In the genomic region with DNA sequence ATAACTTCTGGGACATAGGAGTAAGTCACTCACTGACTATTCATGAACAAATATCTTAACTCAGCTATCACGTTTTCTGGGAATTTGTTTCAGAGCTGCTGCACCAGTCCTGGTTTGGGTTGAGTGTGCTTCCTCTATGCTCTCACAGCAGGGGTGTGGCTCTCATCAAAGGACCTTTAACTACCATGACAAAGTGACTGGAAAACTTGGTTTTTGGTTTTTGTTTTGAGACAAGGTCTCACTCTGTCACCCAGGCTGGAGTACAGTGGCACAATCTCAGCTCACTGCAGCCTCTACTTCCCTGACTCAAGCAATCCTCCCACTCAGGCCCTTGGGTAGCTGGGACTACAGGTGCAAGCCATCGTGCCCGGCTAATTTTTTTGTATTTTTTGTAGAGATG, we compare ENCODE assay signal across 21 cellular contexts. TPM values are rescaled to one million over a fixed set of nuclear protein-coding genes. Genes with fewer than 3 reads are reported as not detected.
DNase-seq lines count a peak whose midpoint lies in the region; ATAC-seq and TF ChIP-seq lines count a peak whose summit lies in the region.
"Had no signal": no experiment of that assay in that cellular context is flagged by ENCODE, and none has a peak within 500 bp of the region (broad histone marks: within the 10 kb centered on the region; RNA-seq: fewer than 3 reads in every experiment).

No MANE protein-coding gene starts in this region.

- no peaks in the 10 kb centered on the region for H3K9me2 ChIP-seq in Loucy (replicated peaks; ENCODE audit: low read depth, low read length)

- H3K4me1 ChIP-seq in Loucy (ENCODE audit: insufficient read depth, low read length, poor library complexity, severe bottlenecking): peaks cover 71% of the 10 kb centered on the region
- H3K4me1 ChIP-seq: BE2C had no signal

- H2AFZ ChIP-seq in Loucy (ENCODE audit: low read length): no peak overlapping the region

- H4K20me1 ChIP-seq in Loucy (ENCODE audit: insufficient read depth, low read length, poor library complexity, severe bottlenecking): no peaks in the 10 kb centered on the region

- H3K4me3 ChIP-seq in Loucy (ENCODE audit: low read length, poor library complexity, severe bottlenecking): no peak overlapping the region

- H3F3A ChIP-seq in Loucy (ENCODE audit: low read depth): no peaks in the 10 kb centered on the region; the same call in 1 of the 2 replicates

- no peak overlapping the region for H3K4me3 Mint-ChIP-seq in activated naive CD8-positive, alpha-beta T cell treated with anti-CD3 and anti-CD28 coated beads, Interleukin-2, amount 50 U/mL, for 24 hours
- H3K4me3 Mint-ChIP-seq in activated naive CD8-positive, alpha-beta T cell treated with anti-CD3 and anti-CD28 coated beads for 36 hours: no peak overlapping the region
- H3K4me3 Mint-ChIP-seq in stimulated activated effector memory CD8-positive, alpha-beta T cell treated with anti-CD3 and anti-CD28 coated beads, Interleukin-12 subunit alpha, Interleukin-12 subunit beta, amount 100 ng/mL, for 72 hours: no peak overlapping the region
- H3K4me3 Mint-ChIP-seq: CD4-positive, CD25-positive, alpha-beta regulatory T cell had no signal

- peak; percentile 28 for DNase-seq in activated CD4-positive, alpha-beta T cell treated with anti-CD3 and anti-CD28 coated beads for 48 hours
- DNase-seq in activated CD4-positive, alpha-beta T cell treated with anti-CD3 and anti-CD28 coated beads for 1 hour: no peak
- DNase-seq in activated naive CD8-positive, alpha-beta T cell treated with anti-CD3 and anti-CD28 coated beads, Interleukin-2, amount 50 U/mL, for 24 hours: no peak
- no peak for DNase-seq in activated naive CD8-positive, alpha-beta T cell treated with anti-CD3 and anti-CD28 coated beads for 36 hours
- DNase-seq in stimulated activated effector memory CD8-positive, alpha-beta T cell treated with anti-CD3 and anti-CD28 coated beads, Interleukin-12 subunit alpha, Interleukin-12 subunit beta, amount 100 ng/mL, for 72 hours (ENCODE audit: low spot score in 2 of 2): no peak
- DNase-seq in caudate nucleus (lab: John Stamatoyannopoulos, UW): no peak
- DNase-seq: BE2C; CD4-positive, CD25-positive, alpha-beta regulatory T cell; COR-L47; DMS 273 treated with DMSO at 0.1 percent for 48 hours; GF-D8; GOT3; NCI-H1105; NCI-H2081; NCI-H510A; NCI-H748 treated with DMSO at 0.1 percent for 48 hours; NK-92 treated with Interleukin-12 subunit alpha and Interleukin-12 subunit beta, amount 100 ng/mL, for 24 hours had no signal

- H3K27me3 Mint-ChIP-seq in activated naive CD8-positive, alpha-beta T cell treated with anti-CD3 and anti-CD28 coated beads, Interleukin-2, amount 50 U/mL, for 24 hours: peaks cover 40% of the 10 kb centered on the region
- H3K27me3 Mint-ChIP-seq in activated naive CD8-positive, alpha-beta T cell treated with anti-CD3 and anti-CD28 coated beads for 36 hours: peaks cover 47% of the 10 kb centered on the region

- H3K9me3 ChIP-seq in Loucy (ENCODE audit: insufficient read depth, low read depth, low read length): no peaks in the 10 kb centered on the region
- H3K9me3 ChIP-seq: BE2C had no signal

- no peak overlapping the region for H3K9ac ChIP-seq in Loucy (ENCODE audit: low read depth, low read length, poor library complexity, severe bottlenecking)

- no peaks in the 10 kb centered on the region for H3K36me3 ChIP-seq in Loucy (ENCODE audit: insufficient read depth, low read length)
- H3K36me3 ChIP-seq: BE2C had no signal

- H3K27ac Mint-ChIP-seq in activated naive CD8-positive, alpha-beta T cell treated with anti-CD3 and anti-CD28 coated beads, Interleukin-2, amount 50 U/mL, for 24 hours: no peak overlapping the region
- no peak overlapping the region for H3K27ac Mint-ChIP-seq in activated naive CD8-positive, alpha-beta T cell treated with anti-CD3 and anti-CD28 coated beads for 36 hours
- no peak overlapping the region for H3K27ac Mint-ChIP-seq in stimulated activated effector memory CD8-positive, alpha-beta T cell treated with anti-CD3 and anti-CD28 coated beads, Interleukin-12 subunit alpha, Interleukin-12 subunit beta, amount 100 ng/mL, for 72 hours
- H3K27ac Mint-ChIP-seq: CD4-positive, CD25-positive, alpha-beta regulatory T cell had no signal

- ATAC-seq in activated naive CD8-positive, alpha-beta T cell treated with anti-CD3 and anti-CD28 coated beads, Interleukin-2, amount 50 U/mL, for 24 hours: peak; percentile 63
- ATAC-seq in stimulated activated effector memory CD8-positive, alpha-beta T cell treated with anti-CD3 and anti-CD28 coated beads, Interleukin-12 subunit alpha, Interleukin-12 subunit beta, amount 100 ng/mL, for 72 hours: peak; percentile 25
- ATAC-seq: HCT116, Right ventricle myocardium inferior had no signal

- peak overlapping the region; percentile 36 for H3K4me2 ChIP-seq in Loucy (ENCODE audit: low read depth, low read length, poor library complexity, severe bottlenecking)

- H3K4me1 Mint-ChIP-seq in activated naive CD8-positive, alpha-beta T cell treated with anti-CD3 and anti-CD28 coated beads, Interleukin-2, amount 50 U/mL, for 24 hours: peaks cover 39% of the 10 kb centered on the region
- peaks cover 32% of the 10 kb centered on the region for H3K4me1 Mint-ChIP-seq in activated naive CD8-positive, alpha-beta T cell treated with anti-CD3 and anti-CD28 coated beads for 36 hours
- peaks cover 32% of the 10 kb centered on the region for H3K4me1 Mint-ChIP-seq in stimulated activated effector memory CD8-positive, alpha-beta T cell treated with anti-CD3 and anti-CD28 coated beads, Interleukin-12 subunit alpha, Interleukin-12 subunit beta, amount 100 ng/mL, for 72 hours

- H3K79me2 ChIP-seq in Loucy (ENCODE audit: insufficient read depth, low read length): no peaks in the 10 kb centered on the region; the same call in 1 of the 2 replicates

- H3K27me3 ChIP-seq in Loucy (ENCODE audit: insufficient read depth, low read length, poor library complexity, severe bottlenecking): no peaks in the 10 kb centered on the region

- H3K27ac ChIP-seq in caudate nucleus (ENCODE audit: low read depth, low read length): no peak overlapping the region

- no peak for TF ChIP-seq CTCF in Loucy (conservative IDR thresholded peaks at IDR 0.05; ENCODE audit: low read length)

- no peaks in the 10 kb centered on the region for H3K9me3 Mint-ChIP-seq in activated naive CD8-positive, alpha-beta T cell treated with anti-CD3 and anti-CD28 coated beads, Interleukin-2, amount 50 U/mL, for 24 hours
- no peaks in the 10 kb centered on the region for H3K9me3 Mint-ChIP-seq in activated naive CD8-positive, alpha-beta T cell treated with anti-CD3 and anti-CD28 coated beads for 36 hours
- H3K9me3 Mint-ChIP-seq in stimulated activated effector memory CD8-positive, alpha-beta T cell treated with anti-CD3 and anti-CD28 coated beads, Interleukin-12 subunit alpha, Interleukin-12 subunit beta, amount 100 ng/mL, for 72 hours: no peaks in the 10 kb centered on the region

- H3K36me3 Mint-ChIP-seq in activated naive CD8-positive, alpha-beta T cell treated with anti-CD3 and anti-CD28 coated beads, Interleukin-2, amount 50 U/mL, for 24 hours (ENCODE audit: low read depth): peaks cover 3% of the 10 kb centered on the region
- peaks cover 5% of the 10 kb centered on the region for H3K36me3 Mint-ChIP-seq in activated naive CD8-positive, alpha-beta T cell treated with anti-CD3 and anti-CD28 coated beads for 36 hours
- peaks cover 6% of the 10 kb centered on the region for H3K36me3 Mint-ChIP-seq in stimulated activated effector memory CD8-positive, alpha-beta T cell treated with anti-CD3 and anti-CD28 coated beads, Interleukin-12 subunit alpha, Interleukin-12 subunit beta, amount 100 ng/mL, for 72 hours
- H3K36me3 Mint-ChIP-seq: CD4-positive, CD25-positive, alpha-beta regulatory T cell had no signal

RNA-seq across cellular contexts. Expression of a gene that starts 4.1 kb away (rescaled TPM):
- 1 to 10 TPM; 5.7 to 6.6 TPM for total RNA-seq in activated naive CD8-positive, alpha-beta T cell treated with anti-CD3 and anti-CD28 coated beads for 36 hours

RNA-seq across cellular contexts. Expression of a gene that starts 17.8 kb away (rescaled TPM):
- total RNA-seq in activated naive CD8-positive, alpha-beta T cell treated with anti-CD3 and anti-CD28 coated beads for 36 hours: under 1 TPM in 1 of 2 experiments, not detected in 1; 0.14 TPM
- total RNA-seq: CD4-positive, CD25-positive, alpha-beta regulatory T cell; OCI-LY7 had no signal
